In genomic region chr3:52537165-52537635, GRCh38 we compare ENCODE assay signal across 8 cellular contexts. TPM values are rescaled to one million over a fixed set of nuclear protein-coding genes. Genes with fewer than 3 reads are reported as not detected.
DNase-seq lines count a peak whose midpoint lies in the region; ATAC-seq, FAIRE-seq and TF ChIP-seq lines count a peak whose summit lies in the region.

No MANE protein-coding gene starts in this region.

- peak overlapping the region; percentile 96 for H3K4me2 ChIP-seq in astrocyte (ENCODE audit: low read length)

- H3K4me1 Mint-ChIP-seq in T-helper 1 cell treated with Interleukin-12 subunit alpha and Interleukin-12 subunit beta and Interleukin-4 antibody, amounts not matched to agents 30 μg/mL and 1 μg/mL, for 36 hours (ENCODE audit: low read depth): peaks cover 36% of the 10 kb centered on the region
- peaks cover 23% of the 10 kb centered on the region for H3K4me1 Mint-ChIP-seq in astrocyte (ENCODE audit: low read depth, unreplicated experiment)

- no peak for FAIRE-seq in astrocyte (lab: Jason Lieb, UNC)

- H3K27me3 Mint-ChIP-seq in T-helper 1 cell treated with Interleukin-12 subunit alpha and Interleukin-12 subunit beta and Interleukin-4 antibody, amounts not matched to agents 30 μg/mL and 1 μg/mL, for 36 hours (ENCODE audit: low read depth): no peaks in the 10 kb centered on the region
- no peaks in the 10 kb centered on the region for H3K27me3 Mint-ChIP-seq in astrocyte (ENCODE audit: low read depth, unreplicated experiment)

- DNase-seq in T-helper 1 cell (no peak), astrocyte (ENCODE audit: low read depth) (no peak), kidney epithelial cell (ENCODE audit: low read depth) (no peak), NCI-H1417 treated with DMSO at 0.1 percent for 48 hours (lab: John Stamatoyannopoulos, UW) (no peak)
- no peak for DNase-seq in stimulated activated CD4-positive, alpha-beta T cell treated with anti-CD3 and anti-CD28 coated beads, Interleukin-4, amount 100 ng/mL, for 1 hour

- H3K36me3 Mint-ChIP-seq in T-helper 1 cell treated with Interleukin-12 subunit alpha and Interleukin-12 subunit beta and Interleukin-4 antibody, amounts not matched to agents 30 μg/mL and 1 μg/mL, for 36 hours (ENCODE audit: low read depth): peaks cover 20% of the 10 kb centered on the region
- peaks cover 11% of the 10 kb centered on the region for H3K36me3 Mint-ChIP-seq in astrocyte (ENCODE audit: low read depth, unreplicated experiment)

- H3K9me3 Mint-ChIP-seq in T-helper 1 cell treated with Interleukin-12 subunit alpha and Interleukin-12 subunit beta and Interleukin-4 antibody, amounts not matched to agents 30 μg/mL and 1 μg/mL, for 36 hours: no peaks in the 10 kb centered on the region
- no peaks in the 10 kb centered on the region for H3K9me3 Mint-ChIP-seq in astrocyte (ENCODE audit: unreplicated experiment)

- H3K4me1 ChIP-seq in astrocyte (ENCODE audit: insufficient read depth, low read length): peaks cover 43% of the 10 kb centered on the region

- TF ChIP-seq CTCF in astrocyte (IDR thresholded peaks at IDR 0.05; ENCODE audit: insufficient read depth, low read depth, low read length): no peak
- no peak for TF ChIP-seq CTCF in kidney epithelial cell (IDR thresholded peaks at IDR 0.05; ENCODE audit: insufficient read depth, low read length, poor library complexity, severe bottlenecking)

- H3K27me3 ChIP-seq in astrocyte (ENCODE audit: insufficient read depth, low read length) (no peaks in the 10 kb centered on the region), kidney epithelial cell (ENCODE audit: control insufficient read depth, insufficient read depth, low read length) (no peaks in the 10 kb centered on the region)

- no peak for ATAC-seq in GM18517 (IDR thresholded peaks at IDR 0.05; ENCODE audit: unreplicated experiment)

- H4K20me1 ChIP-seq in astrocyte (ENCODE audit: insufficient read depth, low read length): peaks cover 53% of the 10 kb centered on the region

- peak overlapping the region; percentile 11 for H2AFZ ChIP-seq in astrocyte (ENCODE audit: low read depth, low read length)

- H3K4me3 Mint-ChIP-seq in T-helper 1 cell treated with Interleukin-12 subunit alpha and Interleukin-12 subunit beta and Interleukin-4 antibody, amounts not matched to agents 30 μg/mL and 1 μg/mL, for 36 hours: peak overlapping the region; percentile 99
- H3K4me3 Mint-ChIP-seq in astrocyte (ENCODE audit: unreplicated experiment): peak overlapping the region; percentile 99

- peak overlapping the region; percentile 99 for H3K27ac Mint-ChIP-seq in T-helper 1 cell treated with Interleukin-12 subunit alpha and Interleukin-12 subunit beta and Interleukin-4 antibody, amounts not matched to agents 30 μg/mL and 1 μg/mL, for 36 hours
- peak overlapping the region; percentile 99 for H3K27ac Mint-ChIP-seq in astrocyte (ENCODE audit: unreplicated experiment)

- H3K27ac ChIP-seq in astrocyte (ENCODE audit: low read depth, low read length) (peak overlapping the region; percentile 83), temporal lobe (ENCODE audit: low read depth, low read length) (peak overlapping the region; percentile 73)

- peaks cover 76% of the 10 kb centered on the region for H3K79me2 ChIP-seq in astrocyte (ENCODE audit: insufficient read depth, low read length)

- H3K4me3 ChIP-seq in astrocyte (ENCODE audit: insufficient read depth, low read depth, low read length): peak overlapping the region; percentile 95
- H3K4me3 ChIP-seq in kidney epithelial cell (ENCODE audit: low read depth, low read length): peak overlapping the region; percentile 68

- H3K36me3 ChIP-seq in astrocyte (ENCODE audit: insufficient read depth, low read length): peaks cover 10% of the 10 kb centered on the region
- no peaks in the 10 kb centered on the region for H3K36me3 ChIP-seq in kidney epithelial cell (ENCODE audit: control insufficient read depth, insufficient read depth, low read length)

- no peaks in the 10 kb centered on the region for H3K9me3 ChIP-seq in astrocyte (ENCODE audit: insufficient read depth, low read depth, low read length)

- peak overlapping the region; percentile 95 for H3K9ac ChIP-seq in astrocyte (ENCODE audit: low read length)

RNA-seq across cellular contexts. Expression of gene UQCC5, which starts 0.8 kb away (rescaled TPM):
- total RNA-seq in astrocyte (22.9 and 26.0 TPM in 2 replicates), kidney epithelial cell (0.75 and 97.6 TPM in 2 replicates), temporal lobe (1.2 TPM)

RNA-seq across cellular contexts. Expression of gene NT5DC2, which starts 3.5 kb away (rescaled TPM):
- total RNA-seq in astrocyte (178 and 189 TPM in 2 replicates), kidney epithelial cell (192 and 223 TPM in 2 replicates), temporal lobe (52.1 TPM)

RNA-seq across cellular contexts. Expression of gene STAB1, which starts 42.1 kb away (rescaled TPM):
- total RNA-seq in astrocyte (0.39 TPM in 1 of 2 replicates, not detected in the other), kidney epithelial cell (0.42 and 1.1 TPM in 2 replicates), temporal lobe (5.9 TPM)
